Comparison of ENCODE assay signal across 2 cellular contexts in genomic region chr1:225974454-225974853, GRCh38.
TF ChIP-seq lines count a peak whose summit lies in the region.

No MANE protein-coding gene starts in this region.

TF ChIP-seq in HEK293, 187 proteins besides CTCF, POLR2A, EP300 and RAD21:
- peak; percentile 75 for TF ChIP-seq EGR2 (tag by site-specific recombination; IDR thresholded peaks at IDR 0.05; ENCODE audit: low read depth)
- no peak for TF ChIP-seq ZNF777 (tag by site-specific recombination; IDR thresholded peaks at IDR 0.05; ENCODE audit: borderline replicate concordance)
- no peak for TF ChIP-seq ZNF26 (tag by site-specific recombination; IDR thresholded peaks at IDR 0.05)
- no peak for TF ChIP-seq ZNF704 (tag by site-specific recombination; IDR thresholded peaks at IDR 0.05)
- TF ChIP-seq REPIN1 (tag by site-specific recombination; IDR thresholded peaks at IDR 0.05; ENCODE audit: low read depth), result no peak
- TF ChIP-seq ZNF404 (tag by site-specific recombination; IDR thresholded peaks at IDR 0.05), result no peak
- no peak for TF ChIP-seq ZNF501 (tag by site-specific recombination; IDR thresholded peaks at IDR 0.05)
- TF ChIP-seq ZFHX2 (tag by site-specific recombination; conservative IDR thresholded peaks at IDR 0.05), result peak; percentile 63

TF ChIP-seq in K562, 482 proteins besides CTCF, POLR2A, EP300 and RAD21 (continues in another document):
- TF ChIP-seq ZNF347 (CRISPR knock-in tag; IDR thresholded peaks at IDR 0.05; ENCODE audit: low read depth) (no peak), ZSCAN32 (CRISPR knock-in tag; IDR thresholded peaks at IDR 0.05) (no peak), POLR2G (IDR thresholded peaks at IDR 0.05; ENCODE audit: low read depth, low read length) (peak; percentile 53), SMC3 (conservative IDR thresholded peaks at IDR 0.05; ENCODE audit: insufficient read depth, low read depth, low read length) (no peak), ZZZ3 (IDR thresholded peaks at IDR 0.05) (no peak), ZNF408 (CRISPR knock-in tag; IDR thresholded peaks at IDR 0.05; ENCODE audit: low read depth) (no peak), THAP12 (CRISPR knock-in tag; IDR thresholded peaks at IDR 0.05) (no peak), POLR2B (IDR thresholded peaks at IDR 0.05; ENCODE audit: low read depth, partially characterized antibody) (peak; percentile 31), SLC30A9 (CRISPR knock-in tag; IDR thresholded peaks at IDR 0.05) (no peak), MAX (CRISPR knock-in tag; IDR thresholded peaks at IDR 0.05) (no peak), JUN (IDR thresholded peaks at IDR 0.05; ENCODE audit: borderline replicate concordance, low read depth, low read length) (no peak), JUN (CRISPR knock-in tag; IDR thresholded peaks at IDR 0.05; ENCODE audit: borderline replicate concordance) (no peak), NONO (IDR thresholded peaks at IDR 0.05; ENCODE audit: low read depth in 2 of 2, low read length in 1 of 2) (no peak), RBFOX2 (IDR thresholded peaks at IDR 0.05; ENCODE audit: low read depth, low read length) (peak; percentile 20; the same call in 1 of the 2 replicates), SNRNP70 (optimal IDR thresholded peaks at IDR 0.05; ENCODE audit: low read depth, low read length) (peak; percentile 28), ZNF644 (tag; IDR thresholded peaks at IDR 0.05; ENCODE audit: low read depth) (no peak), HMG20A (CRISPR knock-in tag; conservative IDR thresholded peaks at IDR 0.05) (no peak), POLR3A (IDR thresholded peaks at IDR 0.05; ENCODE audit: borderline replicate concordance, extremely low read depth, insufficient read depth, insufficient read length) (no peak), DPF2 (IDR thresholded peaks at IDR 0.05) (no peak), RBM25 (IDR thresholded peaks at IDR 0.05; ENCODE audit: low read depth, low read length, severe bottlenecking) (no peak), PRMT5 (CRISPR knock-in tag; IDR thresholded peaks at IDR 0.05) (no peak), GABPB1 (CRISPR knock-in tag; IDR thresholded peaks at IDR 0.05) (no peak), SRF (CRISPR knock-in tag; IDR thresholded peaks at IDR 0.05) (no peak), ELF1 (tag; IDR thresholded peaks at IDR 0.05) (no peak), KLF13 (tag; IDR thresholded peaks at IDR 0.05; ENCODE audit: borderline replicate concordance, low read depth) (no peak), ZNF263 (CRISPR knock-in tag; IDR thresholded peaks at IDR 0.05; ENCODE audit: borderline replicate concordance) (no peak), STAT6 (CRISPR knock-in tag; IDR thresholded peaks at IDR 0.05) (no peak), PCBP1 (IDR thresholded peaks at IDR 0.05; ENCODE audit: low read depth, low read length, poor library complexity, severe bottlenecking) (no peak), SETDB1 (IDR thresholded peaks at IDR 0.05; ENCODE audit: low read length) (no peak), ETS2 (tag; IDR thresholded peaks at IDR 0.05; ENCODE audit: borderline replicate concordance, poor library complexity, severe bottlenecking) (no peak), RFX7 (CRISPR knock-in tag; IDR thresholded peaks at IDR 0.05) (no peak), ATF3 (IDR thresholded peaks at IDR 0.05) (no peak), ATF3 (CRISPR knock-in tag; conservative IDR thresholded peaks at IDR 0.05) (no peak), ATF1 (CRISPR knock-in tag; IDR thresholded peaks at IDR 0.05) (no peak), ATF1 (tag; IDR thresholded peaks at IDR 0.05) (no peak), HDAC6 (IDR thresholded peaks at IDR 0.05; ENCODE audit: low read depth, low read length) (no peak), ZNF609 (CRISPR knock-in tag; IDR thresholded peaks at IDR 0.05; ENCODE audit: borderline replicate concordance) (no peak), CCAR2 (IDR thresholded peaks at IDR 0.05; ENCODE audit: low read depth, low read length) (no peak), TFAM (CRISPR knock-in tag; conservative IDR thresholded peaks at IDR 0.05) (no peak), SIN3A (IDR thresholded peaks at IDR 0.05; ENCODE audit: borderline replicate concordance in 2 of 2, control insufficient read depth in 1 of 2, low read depth in 2 of 2, low read length in 2 of 2) (no peak), ZNF583 (CRISPR knock-in tag; IDR thresholded peaks at IDR 0.05) (no peak), ZNF639 (CRISPR knock-in tag; conservative IDR thresholded peaks at IDR 0.05 in 1 of 2, IDR thresholded peaks at IDR 0.05 in 1 of 2) (no peak), SUPT5H (IDR thresholded peaks at IDR 0.05) (peak; percentile 29; the same call in 1 of the 2 replicates), HNRNPUL1 (IDR thresholded peaks at IDR 0.05; ENCODE audit: low read length) (no peak), ZNF175 (CRISPR knock-in tag; IDR thresholded peaks at IDR 0.05; ENCODE audit: low read depth) (no peak), TRIM25 (IDR thresholded peaks at IDR 0.05; ENCODE audit: borderline replicate concordance) (no peak), TCF15 (CRISPR knock-in tag; IDR thresholded peaks at IDR 0.05) (no peak), ZNF780A (CRISPR knock-in tag; IDR thresholded peaks at IDR 0.05) (no peak), TFAP4 (CRISPR knock-in tag; IDR thresholded peaks at IDR 0.05; ENCODE audit: borderline replicate concordance) (no peak), SIRT6 (IDR thresholded peaks at IDR 0.05; ENCODE audit: low read depth, low read length) (no peak), CXXC5 (CRISPR knock-in tag; IDR thresholded peaks at IDR 0.05) (no peak), FOXP1 (CRISPR knock-in tag; IDR thresholded peaks at IDR 0.05) (no peak), POLR2AphosphoS5 (IDR thresholded peaks at IDR 0.05; ENCODE audit: control insufficient read depth, insufficient read depth, low read depth, low read length) (0 out of 2 replicates have a peak, but pooled peaks have one; percentile 22), CBX2 (IDR thresholded peaks at IDR 0.05; ENCODE audit: insufficient read depth, low read length, poor library complexity, severe bottlenecking) (no peak)
